17 cellular contexts compared by ENCODE assay signal in genomic region chr17:81317992-81318391, GRCh38.
"Had no signal": no experiment of that assay in that cellular context is flagged by ENCODE, and none has a peak within 500 bp of the region (broad histone marks: within the 10 kb centered on the region; RNA-seq: fewer than 3 reads in every experiment).

No MANE protein-coding gene starts in this region.

- ATAC-seq: activated CD4-positive, CD25-positive, alpha-beta regulatory T cell treated with anti-CD3 and anti-CD28 coated beads, Interleukin-2, amount 50 U/mL, for 24 hours; activated naive CD8-positive, alpha-beta T cell treated with anti-CD3 and anti-CD28 coated beads, Interleukin-2, amount 50 U/mL, for 24 hours; heart left ventricle; left lobe of liver; naive thymus-derived CD8-positive, alpha-beta T cell; psoas muscle; upper lobe of right lung had no signal

- H3K4me1 Mint-ChIP-seq: activated naive CD8-positive, alpha-beta T cell treated with anti-CD3 and anti-CD28 coated beads, Interleukin-2, amount 50 U/mL, for 24 hours; naive thymus-derived CD8-positive, alpha-beta T cell had no signal

- H3K4me3 ChIP-seq: breast epithelium, heart left ventricle, psoas muscle, sigmoid colon, spleen, stomach, testis, upper lobe of right lung had no signal

- H3K27me3 ChIP-seq: breast epithelium, heart left ventricle, testis, upper lobe of right lung had no signal

- H3K36me3 ChIP-seq: breast epithelium, heart left ventricle, sigmoid colon, spleen, stomach, upper lobe of right lung had no signal

- H3K4me1 ChIP-seq: stomach, upper lobe of right lung had no signal

- H3K4me3 Mint-ChIP-seq: activated naive CD8-positive, alpha-beta T cell treated with anti-CD3 and anti-CD28 coated beads, Interleukin-2, amount 50 U/mL, for 24 hours; activated T-helper 1 cell treated with anti-CD3 and anti-CD28 coated beads, Interleukin-12 subunit alpha, Interleukin-12 subunit beta, Interleukin-2, Interleukin-4 antibody, amounts not matched to agents 30 ng/mL and 10 ng/mL and 1 ng/mL, durations not matched to agents 14 hours and 24 hours and 36 hours; naive thymus-derived CD8-positive, alpha-beta T cell; T-helper 2 cell treated with Interferon-gamma antibody and Interleukin-4, amounts not matched to agents 5 μg/mL and 100 μg/mL, for 36 hours had no signal

- H3K36me3 Mint-ChIP-seq: naive thymus-derived CD8-positive, alpha-beta T cell had no signal

- DNase-seq: activated naive CD8-positive, alpha-beta T cell treated with anti-CD3 and anti-CD28 coated beads, Interleukin-2, amount 50 U/mL, for 24 hours; aorta; cerebellar nuclear complex; effector CD8-positive, alpha-beta T cell; heart left ventricle; naive thymus-derived CD8-positive, alpha-beta T cell; psoas muscle; sigmoid colon; spleen; stomach; testis; upper lobe of right lung had no signal

- H3K9me3 ChIP-seq: breast epithelium, heart left ventricle, psoas muscle, sigmoid colon, spleen, stomach, testis, upper lobe of right lung had no signal

- H3K27me3 Mint-ChIP-seq: naive thymus-derived CD8-positive, alpha-beta T cell had no signal

- H3K27ac ChIP-seq: breast epithelium, heart left ventricle, psoas muscle, sigmoid colon, spleen, stomach, testis, upper lobe of right lung had no signal

- H3K9me3 Mint-ChIP-seq: activated naive CD8-positive, alpha-beta T cell treated with anti-CD3 and anti-CD28 coated beads, Interleukin-2, amount 50 U/mL, for 24 hours; activated T-helper 1 cell treated with anti-CD3 and anti-CD28 coated beads, Interleukin-12 subunit alpha, Interleukin-12 subunit beta, Interleukin-2, Interleukin-4 antibody, amounts not matched to agents 30 ng/mL and 10 ng/mL and 1 ng/mL, durations not matched to agents 14 hours and 24 hours and 36 hours; naive thymus-derived CD8-positive, alpha-beta T cell; T-helper 2 cell treated with Interferon-gamma antibody and Interleukin-4, amounts not matched to agents 5 μg/mL and 100 μg/mL, for 36 hours had no signal

- H3K27ac Mint-ChIP-seq: activated naive CD8-positive, alpha-beta T cell treated with anti-CD3 and anti-CD28 coated beads, Interleukin-2, amount 50 U/mL, for 24 hours; activated T-helper 1 cell treated with anti-CD3 and anti-CD28 coated beads, Interleukin-12 subunit alpha, Interleukin-12 subunit beta, Interleukin-2, Interleukin-4 antibody, amounts not matched to agents 30 ng/mL and 10 ng/mL and 1 ng/mL, durations not matched to agents 14 hours and 24 hours and 36 hours; naive thymus-derived CD8-positive, alpha-beta T cell; T-helper 2 cell treated with Interferon-gamma antibody and Interleukin-4, amounts not matched to agents 5 μg/mL and 100 μg/mL, for 36 hours had no signal
